8 cellular contexts compared by ENCODE assay signal in genomic region chr2:74959106-74959751, GRCh38. TPM values are rescaled to one million over a fixed set of nuclear protein-coding genes. Genes with fewer than 3 reads are reported as not detected.
DNase-seq lines count a peak whose midpoint lies in the region; ATAC-seq and TF ChIP-seq lines count a peak whose summit lies in the region.

No MANE protein-coding gene starts in this region.

- peaks cover 7 to 13% of the 10 kb centered on the region in 2 experiments for H3K9me3 Mint-ChIP-seq in H9

- no peak overlapping the region for H2BK5ac ChIP-seq in H9 (ENCODE audit: insufficient read length, low read length)

- H3T11ph ChIP-seq in H9 (ENCODE audit: low read length): no peak overlapping the region

- intact Hi-C loops in esophagus squamous epithelium (cut with DNase I) (no loop called here), gastrocnemius medialis (cut with DNase I; ENCODE audit: low total_unique reads) (loop anchor here (10.0 kb wide), 1 partner anchor 756 kb away; the partner anchor contains the start of gene GCFC2)

- TF ChIP-seq POLR2A in esophagus squamous epithelium (IDR thresholded peaks at IDR 0.05) (no peak), gastrocnemius medialis (IDR thresholded peaks at IDR 0.05) (no peak)

- H3K27ac ChIP-seq in H9 (ENCODE audit: insufficient read length, low read depth, low read length) (no peak overlapping the region), esophagus squamous epithelium (peak overlapping the region; percentile 84 to 97 (median 90)), gastrocnemius medialis (peak overlapping the region; percentile 78 to 95 (median 88))

- H3K4me1 ChIP-seq in H9 (ENCODE audit: insufficient read depth, low read length) (no peaks in the 10 kb centered on the region), esophagus squamous epithelium (peaks cover 0 to 16% (median 11%) of the 10 kb centered on the region in 3 donors), gastrocnemius medialis (peaks cover 8 to 12% of the 10 kb centered on the region in 2 donors)

- H4K8ac ChIP-seq in H9 (replicated peaks; ENCODE audit: insufficient read length, low read depth, low read length): no peak overlapping the region

- H3K9me3 ChIP-seq in H9 (ENCODE audit: control insufficient read depth, low read depth, low read length): no peaks in the 10 kb centered on the region
- H3K9me3 ChIP-seq in esophagus squamous epithelium: no peaks in the 10 kb centered on the region
- no peaks in the 10 kb centered on the region for H3K9me3 ChIP-seq in gastrocnemius medialis

- no peaks in the 10 kb centered on the region for H3K79me2 ChIP-seq in H9 (ENCODE audit: insufficient read depth, low read length)

- no peak overlapping the region for H3K56ac ChIP-seq in H9 (ENCODE audit: insufficient read length, low read depth, low read length)

- peaks cover 34% of the 10 kb centered on the region for H3K27me3 Mint-ChIP-seq in H9 (ENCODE audit: low read depth)

- no peak overlapping the region for H3K14ac ChIP-seq in H9 (ENCODE audit: insufficient read depth, low read length)

- H4K20me1 ChIP-seq in H9 (ENCODE audit: control insufficient read depth, insufficient read depth, insufficient read length): no peaks in the 10 kb centered on the region

- no peak overlapping the region for H2AFZ ChIP-seq in H9 (ENCODE audit: low read length)

- TF ChIP-seq CTCF in H9 (conservative IDR thresholded peaks at IDR 0.05) (no peak), esophagus squamous epithelium (IDR thresholded peaks at IDR 0.05) (no peak), gastrocnemius medialis (IDR thresholded peaks at IDR 0.05 in 4 of 5, conservative IDR thresholded peaks at IDR 0.05 in 1 of 5) (no peak)

- H3K4me3 Mint-ChIP-seq in H9: peak overlapping the region; percentile 70 to 71

- peaks cover 15 to 27% (median 26%) of the 10 kb centered on the region in 3 experiments; a peak in 6 of 7 replicates for H3K36me3 Mint-ChIP-seq in H9 (ENCODE audit: insufficient read depth in 1 of 3, low read depth in 3 of 3)

- no peak overlapping the region for H4K91ac ChIP-seq in H9 (ENCODE audit: insufficient read length, low read depth, low read length)

- H3K36me3 ChIP-seq in esophagus squamous epithelium: peaks cover 0 to 11% (median 0%) of the 10 kb centered on the region in 3 donors
- peaks cover 0 to 36% of the 10 kb centered on the region in 2 donors for H3K36me3 ChIP-seq in gastrocnemius medialis

- H2BK15ac ChIP-seq in H9 (ENCODE audit: low read depth, low read length): no peak overlapping the region

- H3K18ac ChIP-seq in H9 (ENCODE audit: insufficient read length, low read depth, low read length): no peak overlapping the region

- H3K23ac ChIP-seq in H9 (ENCODE audit: insufficient read length, low read depth, low read length): no peak overlapping the region

- H2BK120ac ChIP-seq in H9 (ENCODE audit: low read depth, low read length, poor library complexity, severe bottlenecking): no peak overlapping the region

- H3K27me3 ChIP-seq in H9 (ENCODE audit: insufficient read depth, low read length) (no peaks in the 10 kb centered on the region), esophagus squamous epithelium (no peaks in the 10 kb centered on the region), gastrocnemius medialis (no peaks in the 10 kb centered on the region)

- no peak overlapping the region for H2AK5ac ChIP-seq in H9 (ENCODE audit: insufficient read length, low read length)

- H4K5ac ChIP-seq in H9 (ENCODE audit: insufficient read length, low read depth, low read length): no peak overlapping the region

- H3K9ac ChIP-seq in H9 (ENCODE audit: extremely low read depth, insufficient read length, low read length): no peak overlapping the region

- peak overlapping the region; percentile 34 for H3K4me2 ChIP-seq in H9 (ENCODE audit: insufficient read depth, insufficient read length, low read length)

- no peak overlapping the region for H2BK20ac ChIP-seq in H9 (ENCODE audit: low read depth, low read length, poor library complexity, severe bottlenecking)

- H2BK12ac ChIP-seq in H9 (ENCODE audit: insufficient read length, low read depth, low read length): no peak overlapping the region

- no peak overlapping the region for H3K27ac Mint-ChIP-seq in H9

- H3K79me1 ChIP-seq in H9 (ENCODE audit: insufficient read depth, low read depth, low read length, poor library complexity, severe bottlenecking): no peaks in the 10 kb centered on the region

- no CpG with 5 or more reads among the region's 10 CpGs for WGBS in H9 (ENCODE audit: extremely low coverage, insufficient read length, low lambda C conversion rate)
- 74 to 84% methylated on average over 10 of the region's 10 CpGs for WGBS in esophagus squamous epithelium, 2 donors

- peaks cover 2% of the 10 kb centered on the region for H3K23me2 ChIP-seq in H9 (ENCODE audit: insufficient read length, low read depth, low read length, poor library complexity, severe bottlenecking)

- no peak for ATAC-seq in gastrocnemius medialis
- ATAC-seq in GM21723 (IDR thresholded peaks at IDR 0.05; ENCODE audit: unreplicated experiment): no peak

- DNase-seq in H9: no peak
- DNase-seq in T-helper 2 cell: peak in 3 of 5 experiments; percentile 13 to 57 (median 43)
- no peak for DNase-seq in esophagus squamous epithelium (lab: John Stamatoyannopoulos, UW)
- DNase-seq in gastrocnemius medialis: no peak
- no peak for DNase-seq in HT-29 (ENCODE audit: low spot score)
- no peak for DNase-seq in LoVo (ENCODE audit: low spot score)
- DNase-seq in foreskin melanocyte: no peak

- H3K4me1 Mint-ChIP-seq in H9: peaks cover 0 to 8% of the 10 kb centered on the region in 2 experiments; a peak in 3 of 4 replicates

- no peak overlapping the region for H3K4ac ChIP-seq in H9 (ENCODE audit: low read depth, low read length)

- in situ Hi-C loops in gastrocnemius medialis (cut with MboI; ENCODE audit: low sequenced_read_pairs in 4 of 4): no loop called here

- peak overlapping the region; percentile 47 to 95 (median 62) for H3K4me3 ChIP-seq in esophagus squamous epithelium
- peak overlapping the region; percentile 66 to 84 (median 78) for H3K4me3 ChIP-seq in gastrocnemius medialis

RNA-seq across cellular contexts. Expression of gene POLE4, which starts 0.8 kb away (rescaled TPM):
- total RNA-seq in H9 (2021) (34.4 and 44.7 TPM in 2 replicates), esophagus squamous epithelium (10 to 100 TPM; 14.3 to 30.8 (median 20.3) TPM), gastrocnemius medialis (10 to 100 TPM; 22.3 to 49.5 (median 30.9) TPM)
- total RNA-seq in HT-29 (2014; rRNA removed; shearing (Covaris generic)): 50.7 and 61.7 TPM in 2 replicates

Comparison
In these comparisons a context has a peak if more than half of its experiments do, and no peak if none do; other contexts are left out.
1. DNase-seq: peak in T-helper 2 cell (3 of 5); none in H9 (single experiment), esophagus squamous epithelium (single experiment), gastrocnemius medialis (0 of 2), HT-29 (single experiment), LoVo (single experiment) and foreskin melanocyte (single experiment).